In genomic region chr10:70317272-70317942, GRCh38 we compare ENCODE assay signal across 16 cellular contexts. TPM values are rescaled to one million over a fixed set of nuclear protein-coding genes. Genes with fewer than 3 reads are reported as not detected.
DNase-seq lines count a peak whose midpoint lies in the region; ATAC-seq, FAIRE-seq and TF ChIP-seq lines count a peak whose summit lies in the region.
"Had no signal": no experiment of that assay in that cellular context is flagged by ENCODE, and none has a peak within 500 bp of the region (broad histone marks: within the 10 kb centered on the region; RNA-seq: fewer than 3 reads in every experiment).

No MANE protein-coding gene starts in this region.

- no peaks in the 10 kb centered on the region for H3K27me3 ChIP-seq in upper lobe of right lung
- H3K27me3 ChIP-seq: Peyer's patch had no signal

- no peaks in the 10 kb centered on the region for H3K9me3 ChIP-seq in upper lobe of right lung
- H3K9me3 ChIP-seq: Peyer's patch, SK-N-SH had no signal

- intact Hi-C loops in upper lobe of right lung (cut with DNase I), result no loop called here

- DNase-seq in NAMALWA (ENCODE audit: low spot score), result peak; percentile 27
- no peak for DNase-seq in left lobe of liver (ENCODE audit: low spot score)
- no peak for DNase-seq in upper lobe of right lung
- DNase-seq in frontal cortex (ENCODE audit: low spot score in 2 of 2), result no peak
- DNase-seq in activated CD8-positive, alpha-beta memory T cell treated with anti-CD3 and anti-CD28 coated beads, Interleukin-2, amount 50 U/mL, for 48 hours, result no peak
- DNase-seq in NCI-H2107 treated with DMSO at 0.1 percent for 48 hours (lab: John Stamatoyannopoulos, UW; ENCODE audit: unreplicated experiment), result no peak
- DNase-seq: DMS 273 treated with DMSO at 0.1 percent for 48 hours, H9, IMR-90, NCI-H2227 treated with DMSO at 0.1 percent for 48 hours, Right ventricle myocardium superior, SK-N-SH had no signal

- no peaks in the 10 kb centered on the region for H3K4me1 ChIP-seq in upper lobe of right lung
- H3K4me1 ChIP-seq: Peyer's patch had no signal

- H3K36me3 ChIP-seq in upper lobe of right lung, result no peaks in the 10 kb centered on the region
- H3K36me3 ChIP-seq: Peyer's patch had no signal

- FAIRE-seq in frontal cortex (lab: Jason Lieb, UNC), result no peak

- no peak overlapping the region for H3K27ac ChIP-seq in upper lobe of right lung
- H3K27ac ChIP-seq: Peyer's patch had no signal

- ATAC-seq in GM19025 (IDR thresholded peaks at IDR 0.05; ENCODE audit: low read depth, unreplicated experiment), result peak; percentile 68
- ATAC-seq in left lobe of liver, result peak; percentile 38
- ATAC-seq in upper lobe of right lung, result peak; percentile 16

- no peak for TF ChIP-seq CTCF in upper lobe of right lung (IDR thresholded peaks at IDR 0.05)

- no peak overlapping the region for H3K4me3 ChIP-seq in upper lobe of right lung
- H3K4me3 ChIP-seq: Peyer's patch had no signal

RNA-seq across cellular contexts. Expression of gene NPFFR1, which starts 33.6 kb away (rescaled TPM):
- total RNA-seq in left lobe of liver (not detected), upper lobe of right lung (1.1 TPM), frontal cortex (1.2 TPM)
- total RNA-seq: H9; IMR-90; LHCN-M2; Peyer's patch; T-helper 1 cell treated with Interleukin-12 subunit alpha and Interleukin-12 subunit beta and Interleukin-4 antibody, amounts not matched to agents 30 ng/mL and 1 ng/mL, for 36 hours had no signal

Comparison
In these comparisons a context has a peak if more than half of its experiments do, and no peak if none do; other contexts are left out.
1. ATAC-seq: peak in every context shown above with its lines; median percentile 68 in GM19025; 38 in left lobe of liver; 16 in upper lobe of right lung.